Comparison of ENCODE assay signal across 1 cellular context in genomic region chr2:27885656-27886055, GRCh38.
TF ChIP-seq lines count a peak whose summit lies in the region.

No MANE protein-coding gene starts in this region.

TF ChIP-seq in IMR-90, 13 proteins besides CTCF, POLR2A, EP300 and RAD21:
- TF ChIP-seq MAZ (IDR thresholded peaks at IDR 0.05; ENCODE audit: borderline replicate concordance, low read depth, low read length) (no peak), USF2 (IDR thresholded peaks at IDR 0.05; ENCODE audit: low read depth, low read length) (no peak), BHLHE40 (IDR thresholded peaks at IDR 0.05; ENCODE audit: low read depth, low read length) (no peak), FOS (IDR thresholded peaks at IDR 0.05; ENCODE audit: low read depth, low read length) (no peak), CEBPB (IDR thresholded peaks at IDR 0.05; ENCODE audit: low read depth, low read length) (no peak), ELK1 (IDR thresholded peaks at IDR 0.05; ENCODE audit: borderline replicate concordance, low read depth, low read length) (no peak), NFE2L2 (IDR thresholded peaks at IDR 0.05; ENCODE audit: low read depth, low read length) (no peak), SMC3 (IDR thresholded peaks at IDR 0.05; ENCODE audit: low read depth, low read length) (no peak), RCOR1 (IDR thresholded peaks at IDR 0.05; ENCODE audit: insufficient replicate concordance, low read length) (no peak), RFX5 (IDR thresholded peaks at IDR 0.05; ENCODE audit: low read depth, low read length) (no peak), MAFK (IDR thresholded peaks at IDR 0.05; ENCODE audit: low read depth, low read length) (no peak)
